Comparison of ENCODE assay signal across 8 cellular contexts in the genomic region with DNA sequence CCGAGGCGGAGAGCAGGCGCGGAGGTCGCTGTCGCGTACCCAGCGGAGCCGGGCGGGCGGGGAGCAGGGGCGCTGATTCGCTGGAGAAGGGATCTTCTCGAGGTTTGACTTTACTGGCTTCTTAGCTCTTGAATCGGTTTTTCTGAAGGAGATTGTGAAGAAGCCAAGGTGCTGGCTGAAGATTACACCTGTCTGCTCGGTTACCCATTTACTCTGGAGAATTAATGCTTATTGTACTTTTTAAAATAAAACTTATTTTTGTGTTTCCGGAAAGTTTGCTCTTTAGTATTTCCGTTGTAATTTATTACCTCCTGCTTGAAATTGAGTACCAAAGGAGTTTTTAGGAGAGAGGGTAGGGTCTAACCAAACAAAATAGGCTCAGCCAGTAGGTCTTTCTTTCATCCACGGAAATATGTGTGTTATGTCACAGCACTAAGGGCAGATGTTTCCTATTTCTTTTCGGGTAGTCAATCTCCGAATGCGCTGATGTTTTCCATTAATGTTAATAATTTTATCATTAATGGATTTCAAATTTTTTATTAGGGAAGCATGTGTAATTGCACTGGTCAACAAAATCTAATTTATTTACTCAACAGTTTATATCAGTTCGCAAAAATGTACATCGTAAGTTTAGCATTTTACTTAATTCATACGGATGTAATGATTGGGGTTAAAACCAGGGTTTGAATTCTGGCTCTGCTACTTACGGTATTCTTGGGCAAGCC. TPM values are rescaled to one million over a fixed set of nuclear protein-coding genes. Genes with fewer than 3 reads are reported as not detected.
DNase-seq lines count a peak whose midpoint lies in the region; ATAC-seq and TF ChIP-seq lines count a peak whose summit lies in the region.

No MANE protein-coding gene starts in this region.

- H3K4me2 ChIP-seq in PC-9: peak overlapping the region; percentile 83
- H3K4me2 ChIP-seq in trophoblast cell (ENCODE audit: low read length): peak overlapping the region; percentile 89

- H3K9me2 ChIP-seq in PC-9 (ENCODE audit: insufficient read depth): no peaks in the 10 kb centered on the region

- BruUV-seq in PC-9 (replicated peaks; lab: Mats Ljungman, UMichigan): TSS peak; percentile 61

- CTCF ChIA-PET in PC-9 (lab: Charles Lee): interaction anchor here (1.0 kb wide), 1 partner anchor 114 kb away, joined by 3 read pairs; no protein-coding TSS in a partner anchor

- peak; percentile 32 for TF ChIP-seq POLR2A in GM15510 (IDR thresholded peaks at IDR 0.05; ENCODE audit: borderline replicate concordance, extremely low read depth, insufficient read length)

- H3K79me1 ChIP-seq in trophoblast cell (ENCODE audit: low read length): peaks cover 14% of the 10 kb centered on the region

- H3K4me1 ChIP-seq in PC-9 (replicated peaks; ENCODE audit: insufficient read depth): peaks cover 28% of the 10 kb centered on the region
- peaks cover 4 to 7% of the 10 kb centered on the region in 2 experiments for H3K4me1 ChIP-seq in trophoblast cell (ENCODE audit: control insufficient read depth in 1 of 2, insufficient read depth in 2 of 2, low read length in 2 of 2)

- TF ChIP-seq CTCF in PC-9 (conservative IDR thresholded peaks at IDR 0.05) (no peak), epithelial cell of esophagus (IDR thresholded peaks at IDR 0.05; ENCODE audit: insufficient read depth, low read depth, low read length, missing control alignments) (no peak)

- H3F3A ChIP-seq in PC-9 (ENCODE audit: insufficient read depth, low read depth): peaks cover 22% of the 10 kb centered on the region

- no peak overlapping the region for H3K4ac ChIP-seq in trophoblast cell (ENCODE audit: low read depth, low read length)

- DNase-seq in PC-9 (no peak), epithelial cell of esophagus (ENCODE audit: low read depth) (no peak), trophoblast cell (peak in 1 of 2 donors; percentile 32), NCI-H2029 (lab: John Stamatoyannopoulos, UW) (no peak)

- peaks cover 24% of the 10 kb centered on the region for H4K20me1 ChIP-seq in PC-9 (ENCODE audit: insufficient read depth)

- no CpG with 5 or more reads among the region's 26 CpGs for WGBS in trophoblast cell (ENCODE audit: extremely low coverage, insufficient coverage, insufficient read length)

- H4K12ac ChIP-seq in trophoblast cell (ENCODE audit: low read depth, low read length): no peak overlapping the region

- H3K14ac ChIP-seq in trophoblast cell (ENCODE audit: low read length): no peak overlapping the region

- ATAC-seq in HG02970 (IDR thresholded peaks at IDR 0.05; ENCODE audit: low FRiP score, unreplicated experiment) (no peak), HG02798 (IDR thresholded peaks at IDR 0.05; ENCODE audit: poor library complexity, unreplicated experiment) (no peak), GM18502 (IDR thresholded peaks at IDR 0.05; ENCODE audit: poor library complexity, unreplicated experiment) (no peak)

- POLR2A ChIA-PET in PC-9 (lab: Charles Lee; ENCODE audit: unreplicated experiment): interaction anchor here (0.5 to 1.1 kb wide), 11 partner anchors 27 to 1710 kb away, joined by 3 to 14 read pairs (median 3); partner anchors contain the start of gene CTBS

- peak overlapping the region; percentile 57 for H4K8ac ChIP-seq in trophoblast cell (ENCODE audit: low read depth, low read length)

- no peak overlapping the region for H3K18ac ChIP-seq in trophoblast cell (ENCODE audit: low read length)

- no peak overlapping the region for H2BK12ac ChIP-seq in trophoblast cell (ENCODE audit: low read length)

- no peak overlapping the region for H3K9ac ChIP-seq in trophoblast cell (ENCODE audit: low read length)

- H3K23ac ChIP-seq in trophoblast cell (ENCODE audit: low read length): no peak overlapping the region

- H3K79me2 ChIP-seq in PC-9 (ENCODE audit: low read depth) (peaks cover 47% of the 10 kb centered on the region), trophoblast cell (ENCODE audit: control insufficient read depth, insufficient read depth, low read length, poor library complexity) (peaks cover 9% of the 10 kb centered on the region)

- intact Hi-C loops in PC-9 (cut with micrococcal nuclease; ENCODE audit: unreplicated experiment): loop anchor here (1.0 to 5.0 kb wide), 4 partner anchors 66 to 185 kb away; partner anchors contain the start of gene SSX2IP

- H3K4me3 ChIP-seq in PC-9 (peak overlapping the region; percentile 81), epithelial cell of esophagus (ENCODE audit: low read length) (peak overlapping the region; percentile 88), trophoblast cell (ENCODE audit: low read depth, low read length) (peak overlapping the region; percentile 73)

- H3K9me3 ChIP-seq in PC-9 (ENCODE audit: insufficient read depth, low read depth) (no peaks in the 10 kb centered on the region; the same call in 1 of the 2 replicates), trophoblast cell (ENCODE audit: insufficient read depth, low read depth, low read length) (no peaks in the 10 kb centered on the region)

- peak overlapping the region; percentile 77 for H2AFZ ChIP-seq in PC-9
- peak overlapping the region; percentile 61 for H2AFZ ChIP-seq in trophoblast cell (ENCODE audit: insufficient read depth, low read length, poor library complexity)

- H2BK120ac ChIP-seq in trophoblast cell (ENCODE audit: insufficient read depth, low read length, poor library complexity): no peak overlapping the region

- H3K27me3 ChIP-seq in PC-9 (ENCODE audit: insufficient read depth, low read depth): no peaks in the 10 kb centered on the region
- no peaks in the 10 kb centered on the region for H3K27me3 ChIP-seq in trophoblast cell (ENCODE audit: insufficient read depth, low read length)

- peak overlapping the region; percentile 81 for H4K91ac ChIP-seq in trophoblast cell (ENCODE audit: low read depth, low read length)

- H2BK5ac ChIP-seq in trophoblast cell (ENCODE audit: low read depth, low read length, poor library complexity): peak overlapping the region; percentile 71

- H3K36me3 ChIP-seq in PC-9 (ENCODE audit: low read depth): no peaks in the 10 kb centered on the region
- peaks cover 0 to 3% of the 10 kb centered on the region in 2 experiments for H3K36me3 ChIP-seq in trophoblast cell (ENCODE audit: control insufficient read depth in 1 of 2, insufficient read depth in 2 of 2, low read length in 2 of 2)

- H3K27ac ChIP-seq in PC-9: peak overlapping the region; percentile 96
- peak overlapping the region; percentile 97 for H3K27ac ChIP-seq in trophoblast cell (ENCODE audit: low read depth, low read length)

- H2AK5ac ChIP-seq in trophoblast cell (ENCODE audit: low read length): no peak overlapping the region

RNA-seq across cellular contexts. Expression of gene GNG5, which starts 0.5 kb away (rescaled TPM):
- total RNA-seq in PC-9 (2021): 69.9 and 98.8 TPM in 2 replicates
- polyA plus RNA-seq in trophoblast cell (2013): 411 and 423 TPM in 2 replicates

RNA-seq across cellular contexts. Expression of gene SPATA1, which starts 0.7 kb away (rescaled TPM):
- total RNA-seq in PC-9 (2021): 1.9 and 2.8 TPM in 2 replicates
- 3.1 and 3.9 TPM in 2 replicates for polyA plus RNA-seq in trophoblast cell (2013)

RNA-seq across cellular contexts. Expression of gene RPF1, which starts 27.8 kb away (rescaled TPM):
- total RNA-seq in PC-9 (2021): 18.9 and 23.4 TPM in 2 replicates
- polyA plus RNA-seq in trophoblast cell (2013): 43.8 and 44.8 TPM in 2 replicates
